In genomic region chr7:80825499-80825898, GRCh38 we compare ENCODE assay signal across 19 cellular contexts.
DNase-seq lines count a peak whose midpoint lies in the region; ATAC-seq and TF ChIP-seq lines count a peak whose summit lies in the region.
"Had no signal": no experiment of that assay in that cellular context is flagged by ENCODE, and none has a peak within 500 bp of the region (broad histone marks: within the 10 kb centered on the region; RNA-seq: fewer than 3 reads in every experiment).

No MANE protein-coding gene starts in this region.

- H3K4me1 ChIP-seq in MM.1S (ENCODE audit: low read length) (peaks cover 12% of the 10 kb centered on the region), PC-3 (ENCODE audit: insufficient read depth, low read length) (peaks cover 47% of the 10 kb centered on the region), Karpas-422 (ENCODE audit: low read length) (no peaks in the 10 kb centered on the region)

- TF ChIP-seq CTCF in MM.1S (IDR thresholded peaks at IDR 0.05; ENCODE audit: low read length), result no peak
- no peak for TF ChIP-seq CTCF in PC-3 (conservative IDR thresholded peaks at IDR 0.05; ENCODE audit: low read depth, low read length)
- TF ChIP-seq CTCF in GM20000 (IDR thresholded peaks at IDR 0.05; ENCODE audit: extremely low read depth, missing control alignments), result no peak

- POLR2A ChIA-PET in PC-3 (lab: Charles Lee; ENCODE audit: unreplicated experiment), result no interaction called here

- H3K4me2 ChIP-seq in MM.1S (ENCODE audit: low read depth, low read length) (peak overlapping the region; percentile 45), PC-3 (ENCODE audit: low read length) (no peak overlapping the region), Karpas-422 (ENCODE audit: low read depth, low read length, poor library complexity, severe bottlenecking) (no peak overlapping the region)

- H3K79me2 ChIP-seq in MM.1S (ENCODE audit: low read length) (no peaks in the 10 kb centered on the region), PC-3 (ENCODE audit: low read length) (peaks cover 18% of the 10 kb centered on the region), Karpas-422 (ENCODE audit: low read length) (no peaks in the 10 kb centered on the region)

- H3K9me3 ChIP-seq in MM.1S (replicated peaks; ENCODE audit: insufficient read depth, low read length) (no peaks in the 10 kb centered on the region), PC-3 (ENCODE audit: low read length) (no peaks in the 10 kb centered on the region), Karpas-422 (ENCODE audit: low read length) (peaks cover 25% of the 10 kb centered on the region)

- H3K9ac ChIP-seq in MM.1S (ENCODE audit: low read length), result no peak overlapping the region
- H3K9ac ChIP-seq in PC-3 (ENCODE audit: low read length), result no peak overlapping the region
- no peak overlapping the region for H3K9ac ChIP-seq in Karpas-422 (ENCODE audit: low read length)

- 0 out of 2 replicates have a peak overlapping the region, but pooled peaks have one; percentile 3 for H3K4me3 ChIP-seq in MM.1S (ENCODE audit: low read length)
- H3K4me3 ChIP-seq in PC-3 (ENCODE audit: low read length), result no peak overlapping the region
- H3K4me3 ChIP-seq in Karpas-422 (ENCODE audit: low read length), result no peak overlapping the region
- H3K4me3 ChIP-seq: SK-N-MC had no signal

- BruUV-seq in PC-3 (replicated peaks; lab: Mats Ljungman, UMichigan), result no TSS peak

- H4K20me1 ChIP-seq in MM.1S (ENCODE audit: insufficient read depth, low read length) (no peaks in the 10 kb centered on the region), PC-3 (ENCODE audit: low read length) (no peaks in the 10 kb centered on the region), Karpas-422 (ENCODE audit: insufficient read depth, low read depth, low read length) (no peaks in the 10 kb centered on the region)

- H3K27me3 ChIP-seq in MM.1S (replicated peaks; ENCODE audit: insufficient read depth, low read length) (no peaks in the 10 kb centered on the region), PC-3 (ENCODE audit: low read length) (no peaks in the 10 kb centered on the region), Karpas-422 (ENCODE audit: low read length) (no peaks in the 10 kb centered on the region)

- peak overlapping the region; percentile 25; the same call in 1 of the 2 replicates for H2AFZ ChIP-seq in MM.1S (ENCODE audit: low read length)
- H2AFZ ChIP-seq in PC-3 (ENCODE audit: low read length), result no peak overlapping the region
- H2AFZ ChIP-seq in Karpas-422 (ENCODE audit: low read length), result no peak overlapping the region

- H3K36me3 ChIP-seq in MM.1S (replicated peaks; ENCODE audit: insufficient read depth, low read length) (no peaks in the 10 kb centered on the region), PC-3 (ENCODE audit: low read depth, low read length) (0 out of 2 replicates have a peak, but pooled peaks cover 7% of the 10 kb centered on the region), Karpas-422 (ENCODE audit: insufficient read depth, low read length) (no peaks in the 10 kb centered on the region)

- H3F3A ChIP-seq in MM.1S (ENCODE audit: insufficient read depth, low read length), result no peaks in the 10 kb centered on the region
- no peaks in the 10 kb centered on the region for H3F3A ChIP-seq in PC-3 (ENCODE audit: low read length, unreplicated experiment)

- H3K9me2 ChIP-seq in MM.1S (replicated peaks; ENCODE audit: insufficient read depth, low read length) (no peaks in the 10 kb centered on the region), PC-3 (replicated peaks; ENCODE audit: low read length) (no peaks in the 10 kb centered on the region), Karpas-422 (replicated peaks; ENCODE audit: insufficient read depth, low read length) (no peaks in the 10 kb centered on the region)

- DNase-seq in MM.1S, result peak; percentile 50
- DNase-seq in PC-3, result no peak
- DNase-seq in globus pallidus (ENCODE audit: low spot score), result peak; percentile 53
- DNase-seq in pons (ENCODE audit: low spot score), result peak; percentile 81
- no peak for DNase-seq in NCI-H2107 treated with DMSO at 0.1 percent for 48 hours (lab: John Stamatoyannopoulos, UW; ENCODE audit: unreplicated experiment)
- DNase-seq in GM20000 (ENCODE audit: low spot score), result no peak
- DNase-seq in Karpas-422, result no peak
- no peak for DNase-seq in posterior cingulate gyrus
- DNase-seq: CD4-positive, CD25-positive, alpha-beta regulatory T cell; EL; NCI-H1105; NCI-H146; NCI-H2029 treated with DMSO at 0.1 percent for 48 hours; NCI-H2171; NCI-H345; NCI-H524; OCI-M1; SHP77 had no signal

- intact Hi-C loops in PC-3 (cut with micrococcal nuclease), result no loop called here
- intact Hi-C loops in posterior cingulate gyrus (cut with DNase I), result loop anchor here (10.0 kb wide), 1 partner anchor 89 kb away; the partner anchor contains the start of gene SEMA3C

- no peak overlapping the region for H3K27ac ChIP-seq in MM.1S (ENCODE audit: low read length)
- H3K27ac ChIP-seq in PC-3 (ENCODE audit: low read length), result peak overlapping the region; percentile 80
- no peak overlapping the region for H3K27ac ChIP-seq in Karpas-422 (ENCODE audit: low read length)
- H3K27ac ChIP-seq: SK-N-MC had no signal

- CTCF ChIA-PET in PC-3 (lab: Charles Lee), result no interaction called here

- ATAC-seq in PC-3, result no peak

Comparison
In these comparisons a context has a peak if more than half of its experiments do, and no peak if none do; other contexts are left out.
1. DNase-seq: peak in MM.1S (single experiment), globus pallidus (single experiment) and pons (single experiment); none in PC-3 (single experiment), NCI-H2107 treated with DMSO at 0.1 percent for 48 hours (single experiment), GM20000 (single experiment), Karpas-422 (single experiment) and posterior cingulate gyrus (0 of 10).